In the genomic region with DNA sequence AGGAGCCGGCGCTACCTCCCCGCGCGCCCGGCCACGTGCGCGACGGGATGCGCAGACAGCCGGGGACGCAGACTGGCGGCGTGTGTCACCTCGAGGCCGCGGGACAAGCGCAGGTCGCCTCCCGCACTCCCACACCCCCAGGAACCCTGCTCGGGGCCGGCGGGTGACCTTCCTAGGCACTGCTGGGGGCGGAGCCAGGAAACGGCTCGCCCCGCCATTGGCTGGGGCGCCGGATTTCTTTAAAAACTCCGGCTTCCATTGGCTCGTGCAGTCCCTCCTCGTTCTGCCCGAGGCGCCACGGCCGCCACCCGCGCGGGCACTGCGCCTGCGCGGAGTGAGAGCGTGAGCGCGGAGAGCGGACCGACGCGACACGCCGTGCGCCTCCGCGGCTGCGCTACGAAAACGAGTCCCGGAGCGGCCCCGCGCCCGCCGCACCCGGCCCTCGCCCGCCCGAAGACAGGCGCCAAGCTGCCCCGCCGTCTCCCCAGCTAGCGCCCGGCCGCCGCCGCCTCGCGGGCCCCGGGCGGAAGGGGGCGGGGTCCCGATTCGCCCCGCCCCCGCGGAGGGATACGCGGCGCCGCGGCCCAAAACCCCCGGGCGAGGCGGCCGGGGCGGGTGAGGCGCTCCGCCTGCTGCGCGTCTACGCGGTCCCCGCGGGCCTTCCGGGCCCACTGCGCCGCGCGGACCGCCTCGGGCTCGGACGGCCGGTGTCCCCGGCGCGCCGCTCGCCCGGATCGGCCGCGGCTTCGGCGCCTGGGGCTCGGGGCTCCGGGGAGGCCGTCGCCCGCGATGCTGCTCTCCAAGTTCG, we compare ENCODE assay signal across 8 cellular contexts. TPM values are rescaled to one million over a fixed set of nuclear protein-coding genes. Genes with fewer than 3 reads are reported as not detected.
A peak's percentile ranks its signal among the peaks of the same experiment; 100 is the strongest.
DNase-seq lines count a peak whose midpoint lies in the region; ATAC-seq and TF ChIP-seq lines count a peak whose summit lies in the region.

A gene (plus strand): TSS at position 614 of the 808 bp plus-strand sequence. CDS start 176 bp downstream, at position 790.

- TF ChIP-seq POLR2A in GM15510 (IDR thresholded peaks at IDR 0.05; ENCODE audit: borderline replicate concordance, extremely low read depth, insufficient read length): peak; percentile 95
- peak; percentile 67 to 97 (median 82) for TF ChIP-seq POLR2A in upper lobe of left lung (IDR thresholded peaks at IDR 0.05)

- TF ChIP-seq CTCF in upper lobe of left lung (IDR thresholded peaks at IDR 0.05): peak in 3 of 6 experiments; percentile 29 to 39 (median 36)

- WGBS in upper lobe of left lung, 2 donors: 0% methylated on average over 15 to 17 of the region's 132 CpGs

- H3K27ac ChIP-seq in upper lobe of left lung: peak within 1 kb of the TSS; percentile 95 to 98 (median 96)

- peak in 1 of 4 donors; percentile 19 for TF ChIP-seq EP300 in upper lobe of left lung (IDR thresholded peaks at IDR 0.05)

- peak; percentile 56 for ATAC-seq in HG02870 (IDR thresholded peaks at IDR 0.05; ENCODE audit: unreplicated experiment)
- ATAC-seq in left cardiac atrium: peak; percentile 81 to 84
- ATAC-seq in upper lobe of left lung (ENCODE audit: low FRiP score in 2 of 2): peak; percentile 89 to 93

- H3K9me3 Mint-ChIP-seq in T-helper 1 cell treated with Interleukin-12 subunit alpha and Interleukin-12 subunit beta and Interleukin-4 antibody, amounts not matched to agents 30 μg/mL and 1 μg/mL, for 36 hours: no peaks in the 10 kb centered on the region

- H3K4me1 Mint-ChIP-seq in T-helper 1 cell treated with Interleukin-12 subunit alpha and Interleukin-12 subunit beta and Interleukin-4 antibody, amounts not matched to agents 30 μg/mL and 1 μg/mL, for 36 hours (ENCODE audit: low read depth): peaks cover 18% of the 10 kb centered on the region

- H3K36me3 ChIP-seq in upper lobe of left lung: peaks cover 17 to 39% (median 36%) of the 10 kb centered on the region in 4 donors

- no peaks in the 10 kb centered on the region for H3K9me3 ChIP-seq in upper lobe of left lung

- H3K4me1 ChIP-seq in upper lobe of left lung: peaks cover 62 to 72% (median 65%) of the 10 kb centered on the region in 4 donors

- peak within 1 kb of the TSS; percentile 90 for H3K27ac Mint-ChIP-seq in T-helper 1 cell treated with Interleukin-12 subunit alpha and Interleukin-12 subunit beta and Interleukin-4 antibody, amounts not matched to agents 30 μg/mL and 1 μg/mL, for 36 hours

- intact Hi-C loops in left cardiac atrium (cut with DNase I): no loop called here
- intact Hi-C loops in posterior vena cava (cut with DNase I): loop anchor here in 1 of 2 donors (5.0 kb wide), 1 partner anchor 282 kb away; no protein-coding TSS in a partner anchor

- H3K36me3 Mint-ChIP-seq in T-helper 1 cell treated with Interleukin-12 subunit alpha and Interleukin-12 subunit beta and Interleukin-4 antibody, amounts not matched to agents 30 μg/mL and 1 μg/mL, for 36 hours (ENCODE audit: low read depth): peaks cover 22% of the 10 kb centered on the region

- H3K27me3 Mint-ChIP-seq in T-helper 1 cell treated with Interleukin-12 subunit alpha and Interleukin-12 subunit beta and Interleukin-4 antibody, amounts not matched to agents 30 μg/mL and 1 μg/mL, for 36 hours (ENCODE audit: low read depth): no peaks in the 10 kb centered on the region

- H3K27me3 ChIP-seq in upper lobe of left lung: no peaks in the 10 kb centered on the region

- peak within 1 kb of the TSS; percentile 88 for H3K4me3 Mint-ChIP-seq in T-helper 1 cell treated with Interleukin-12 subunit alpha and Interleukin-12 subunit beta and Interleukin-4 antibody, amounts not matched to agents 30 μg/mL and 1 μg/mL, for 36 hours

- DNase-seq in NCI-H146 treated with DMSO at 0.1 percent for 48 hours (lab: John Stamatoyannopoulos, UW; ENCODE audit: unreplicated experiment) (peak; percentile 75), amniotic stem cell (lab: John Stamatoyannopoulos, UW) (peak; percentile 84), left cardiac atrium (peak; percentile 94), posterior vena cava (ENCODE audit: low spot score) (peak; percentile 97), upper lobe of left lung (peak; percentile 95 to 98)

- H3K4me3 ChIP-seq in upper lobe of left lung: peak within 1 kb of the TSS; percentile 88 to 98 (median 94)

RNA-seq across cellular contexts. Expression of the gene that starts here (rescaled TPM):
- total RNA-seq in left cardiac atrium (10 to 100 TPM; 44.1 to 66.8 TPM), posterior vena cava (10 to 100 TPM; 29.9 to 37.2 TPM), upper lobe of left lung (100 to 1,000 TPM; 131 to 246 (median 156) TPM)

Comparison
In these comparisons a context has a peak if more than half of its experiments do, and no peak if none do; other contexts are left out.
1. Peak in every context shown above with its lines: DNase-seq, ATAC-seq, H3K4me3 ChIP-seq and H3K27ac ChIP-seq.